In the genomic region with DNA sequence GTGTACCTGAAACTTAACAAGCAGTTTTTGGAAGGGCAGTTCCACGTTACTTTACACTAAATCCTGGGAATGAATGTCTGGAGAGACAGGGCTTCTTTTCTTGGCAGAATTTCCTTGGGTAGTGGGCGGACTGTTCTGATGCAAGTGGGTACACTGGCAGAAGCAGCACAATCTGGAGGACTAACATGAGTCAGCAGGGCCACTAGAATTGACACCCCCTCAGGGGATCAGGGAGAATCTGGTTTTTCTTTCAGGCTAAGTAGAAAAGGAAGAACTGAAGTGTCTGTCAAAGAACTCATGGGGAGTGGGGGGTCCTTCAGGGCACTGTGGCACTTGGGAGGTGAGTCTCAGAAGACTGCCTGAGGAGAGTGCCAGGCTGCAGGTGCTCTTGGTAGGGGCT, we compare ENCODE assay signal across 11 cellular contexts. TPM values are rescaled to one million over a fixed set of nuclear protein-coding genes. Genes with fewer than 3 reads are reported as not detected.
DNase-seq lines count a peak whose midpoint lies in the region; ATAC-seq and TF ChIP-seq lines count a peak whose summit lies in the region.
"Had no signal": no experiment of that assay in that cellular context is flagged by ENCODE, and none has a peak within 500 bp of the region (broad histone marks: within the 10 kb centered on the region; RNA-seq: fewer than 3 reads in every experiment).

No MANE protein-coding gene starts in this region.

- no peak for TF ChIP-seq POLR2A in vagina (IDR thresholded peaks at IDR 0.05)
- no peak for TF ChIP-seq POLR2A in transverse colon (IDR thresholded peaks at IDR 0.05)

- H3K4me1 Mint-ChIP-seq in endodermal cell, result peaks cover 26% of the 10 kb centered on the region

- no peak for ATAC-seq in SK-N-SH treated with all-trans-retinoic acid at 6 μM for 48 hours
- no peak for ATAC-seq in GM21619 (IDR thresholded peaks at IDR 0.05; ENCODE audit: unreplicated experiment)

- peaks cover 63% of the 10 kb centered on the region for H4K20me1 ChIP-seq in SK-N-SH (ENCODE audit: insufficient read depth)
- peaks cover 43% of the 10 kb centered on the region for H4K20me1 ChIP-seq in osteoblast (ENCODE audit: insufficient read depth, low read length)

- no peak overlapping the region for H3K4me3 Mint-ChIP-seq in endodermal cell

- intact Hi-C loops in vagina (cut with DNase I), result no loop called here
- intact Hi-C loops in transverse colon (cut with DNase I; ENCODE audit: low total_unique reads), result no loop called here

- peak overlapping the region; percentile 45 for H3K27ac Mint-ChIP-seq in endodermal cell

- no peaks in the 10 kb centered on the region for H3K27me3 Mint-ChIP-seq in endodermal cell (ENCODE audit: insufficient read depth)

- no peak for TF ChIP-seq CTCF in SK-N-SH (IDR thresholded peaks at IDR 0.05)
- TF ChIP-seq CTCF in endodermal cell (conservative IDR thresholded peaks at IDR 0.05), result no peak
- TF ChIP-seq CTCF in osteoblast (IDR thresholded peaks at IDR 0.05; ENCODE audit: extremely low read depth, low read depth, low read length), result no peak
- TF ChIP-seq CTCF in vagina (IDR thresholded peaks at IDR 0.05), result no peak
- no peak for TF ChIP-seq CTCF in transverse colon (IDR thresholded peaks at IDR 0.05)

- CTCF ChIA-PET in SK-N-SH (lab: Yijun Ruan, JAX), result no interaction called here

- peaks cover 33% of the 10 kb centered on the region for H3F3A ChIP-seq in SK-N-SH (replicated peaks; ENCODE audit: insufficient read depth)

- H3K27me3 ChIP-seq in SK-N-SH (ENCODE audit: insufficient read depth) (no peaks in the 10 kb centered on the region), endodermal cell (ENCODE audit: control insufficient read depth, insufficient read depth, low read length, poor library complexity, severe bottlenecking) (no peaks in the 10 kb centered on the region), osteoblast (ENCODE audit: insufficient read depth, low read length) (no peaks in the 10 kb centered on the region), vagina (no peaks in the 10 kb centered on the region), transverse colon (no peaks in the 10 kb centered on the region)
- H3K27me3 ChIP-seq: ascending aorta, uterus had no signal

- H3K4me1 ChIP-seq in SK-N-SH (ENCODE audit: control insufficient read depth in 1 of 2, insufficient read depth in 2 of 2, low read depth in 1 of 2, low read length in 1 of 2) (peaks cover 9 to 16% of the 10 kb centered on the region in 2 experiments; a peak in 2 of 4 replicates), endodermal cell (ENCODE audit: control insufficient read depth, insufficient read depth, low read length) (peaks cover 4% of the 10 kb centered on the region), osteoblast (ENCODE audit: insufficient read depth, low read length) (peaks cover 39% of the 10 kb centered on the region), vagina (peaks cover 23% of the 10 kb centered on the region), transverse colon (peaks cover 0 to 13% (median 6%) of the 10 kb centered on the region in 4 donors)
- H3K4me1 ChIP-seq: uterus had no signal

- peaks cover 43% of the 10 kb centered on the region for H3K36me3 Mint-ChIP-seq in endodermal cell (ENCODE audit: low read depth)

- H3K9me3 Mint-ChIP-seq in endodermal cell, result no peaks in the 10 kb centered on the region

- POLR2A ChIA-PET in SK-N-SH (lab: Yijun Ruan, JAX), result no interaction called here

- no peak overlapping the region for H2AFZ ChIP-seq in SK-N-SH (ENCODE audit: low read depth)
- no peak overlapping the region for H2AFZ ChIP-seq in osteoblast (ENCODE audit: low read length)

- TF ChIP-seq EP300 in SK-N-SH (IDR thresholded peaks at IDR 0.05; ENCODE audit: borderline replicate concordance in 1 of 2, low read depth in 1 of 2, low read length in 1 of 2) (no peak), transverse colon (IDR thresholded peaks at IDR 0.05; ENCODE audit: low read depth) (no peak)

- DNase-seq in SK-N-SH, result no peak
- peak; percentile 83 for DNase-seq in RPMI7951 (ENCODE audit: low read depth)
- no peak for DNase-seq in endodermal cell
- peak; percentile 57 for DNase-seq in osteoblast (ENCODE audit: insufficient read length, low spot score, missing footprints)
- no peak for DNase-seq in vagina (ENCODE audit: extremely low spot score in 2 of 2)
- no peak for DNase-seq in transverse colon
- DNase-seq: hippocampal formation, uterus had no signal

- H3K4me2 ChIP-seq in SK-N-SH (no peak overlapping the region), osteoblast (ENCODE audit: insufficient read depth, low read length) (peak overlapping the region; percentile 30)

- no peak overlapping the region for H3K4me3 ChIP-seq in SK-N-SH (ENCODE audit: low read depth in 2 of 2, low read length in 1 of 2)
- H3K4me3 ChIP-seq in endodermal cell (ENCODE audit: low read length), result no peak overlapping the region
- no peak overlapping the region for H3K4me3 ChIP-seq in osteoblast (ENCODE audit: insufficient read depth, low read length)
- H3K4me3 ChIP-seq in vagina, result no peak overlapping the region
- H3K4me3 ChIP-seq in transverse colon, result no peak overlapping the region
- H3K4me3 ChIP-seq: ascending aorta, uterus had no signal

- H3K36me3 ChIP-seq in SK-N-SH (replicated peaks in 1 of 2; ENCODE audit: control insufficient read depth in 1 of 2, insufficient read depth in 2 of 2, low read length in 1 of 2) (peaks cover 42 to 44% of the 10 kb centered on the region in 2 experiments), endodermal cell (ENCODE audit: control insufficient read depth, insufficient read depth, low read length) (peaks cover 62% of the 10 kb centered on the region), osteoblast (ENCODE audit: insufficient read depth, low read length) (peaks cover 45% of the 10 kb centered on the region), vagina (peaks cover 0 to 50% of the 10 kb centered on the region in 2 donors), transverse colon (peaks cover 0 to 34% (median 3%) of the 10 kb centered on the region in 4 donors)
- H3K36me3 ChIP-seq: uterus had no signal

- 88% methylated on average over 1 of the region's 2 CpGs for WGBS in SK-N-SH (ENCODE audit: low lambda C conversion rate)
- WGBS in endodermal cell (ENCODE audit: insufficient coverage in 1 of 2, insufficient read length in 1 of 2), 2 experiments, result 100% methylated on average over 1 to 2 of the region's 2 CpGs
- 82% methylated on average over 2 of the region's 2 CpGs; no CpG with 5 or more reads in 1 of the 2 donors for WGBS in transverse colon (ENCODE audit: low coverage in 1 of 2), 2 donors

- in situ Hi-C loops in transverse colon (cut with MboI; ENCODE audit: low pct_ligation_motif_present in 1 of 4, low pct_unique_long_range_greater_than_20kb in 1 of 4, low sequenced_read_pairs in 3 of 4), result loop anchor here in 1 of 4 donors (25.0 kb wide), 1 partner anchor 163 kb away; no protein-coding TSS in a partner anchor

- H3K27ac ChIP-seq in SK-N-SH (ENCODE audit: low read depth in 2 of 2, low read length in 1 of 2) (peak overlapping the region; percentile 5 to 6; a peak in 2 of 4 replicates), endodermal cell (ENCODE audit: low read depth, low read length) (no peak overlapping the region), osteoblast (ENCODE audit: low read depth, low read length) (peak overlapping the region; percentile 50), vagina (no peak overlapping the region), transverse colon (no peak overlapping the region)
- H3K27ac ChIP-seq: ascending aorta, uterus had no signal

- TF ChIP-seq RAD21 in SK-N-SH (IDR thresholded peaks at IDR 0.05; ENCODE audit: low read length), result no peak

- H3K9me2 ChIP-seq in SK-N-SH, result no peaks in the 10 kb centered on the region

- no peaks in the 10 kb centered on the region for H3K9me3 ChIP-seq in SK-N-SH
- no peaks in the 10 kb centered on the region for H3K9me3 ChIP-seq in endodermal cell (ENCODE audit: control insufficient read depth, low read length)
- no peaks in the 10 kb centered on the region for H3K9me3 ChIP-seq in osteoblast (ENCODE audit: low read depth, low read length)
- no peaks in the 10 kb centered on the region for H3K9me3 ChIP-seq in vagina
- H3K9me3 ChIP-seq in transverse colon, result no peaks in the 10 kb centered on the region
- H3K9me3 ChIP-seq: ascending aorta, uterus had no signal

- H3K9ac ChIP-seq in SK-N-SH (no peak overlapping the region), endodermal cell (ENCODE audit: extremely low read depth, low read length, poor library complexity, severe bottlenecking) (no peak overlapping the region)

- H3K79me2 ChIP-seq in SK-N-SH (ENCODE audit: insufficient read depth) (peaks cover 66% of the 10 kb centered on the region), osteoblast (ENCODE audit: insufficient read depth, low read length) (peaks cover 74% of the 10 kb centered on the region)

TF ChIP-seq in SK-N-SH, 30 proteins besides CTCF, POLR2A, EP300 and RAD21 (continues in another document):
- TF ChIP-seq ELF1 (IDR thresholded peaks at IDR 0.05) (no peak), NFIC (IDR thresholded peaks at IDR 0.05; ENCODE audit: borderline replicate concordance) (no peak), GABPA (IDR thresholded peaks at IDR 0.05; ENCODE audit: low read depth) (no peak), FOXJ3 (CRISPR knock-in tag; IDR thresholded peaks at IDR 0.05) (no peak), MEF2A (IDR thresholded peaks at IDR 0.05; ENCODE audit: borderline replicate concordance, low read depth) (no peak), FOSL2 (IDR thresholded peaks at IDR 0.05; ENCODE audit: borderline replicate concordance, low read depth) (no peak; the same call in 1 of the 2 replicates)

TF ChIP-seq in SK-N-SH treated with all-trans-retinoic acid at 6 μM for 48 hours, 23 proteins besides CTCF, POLR2A, EP300 and RAD21 (continues in another document):
- TF ChIP-seq CSDC2 (CRISPR knock-in tag; IDR thresholded peaks at IDR 0.05) (no peak), ZNF565 (CRISPR knock-in tag; conservative IDR thresholded peaks at IDR 0.05; ENCODE audit: low read depth) (no peak), ZFP30 (CRISPR knock-in tag; IDR thresholded peaks at IDR 0.05) (no peak)

RNA-seq across cellular contexts. Expression of a gene that starts 34.6 kb away (rescaled TPM):
- 17.7 and 23.3 TPM in 2 replicates for polyA plus RNA-seq in SK-N-SH (2012; rRNA removed)
- 19.6 and 22.5 TPM in 2 replicates for polyA plus RNA-seq in SK-N-SH (2012; cell fraction: cytosol; rRNA removed)
- polyA plus RNA-seq in SK-N-SH (2012; cell fraction: nucleus; rRNA removed), result 43.1 and 53.0 TPM in 2 replicates
- 60.7 and 79.3 TPM in 2 replicates for total RNA-seq in RPMI7951 (2014; rRNA removed; shearing (Covaris generic))
- 10 to 100 TPM; 57.6 to 66.5 TPM for total RNA-seq in endodermal cell
- 37.8 TPM for polyA plus RNA-seq in endodermal cell (2013, experiment 1 of 2)
- 35.1 TPM for polyA plus RNA-seq in endodermal cell (2013, experiment 2 of 2)
- total RNA-seq in osteoblast, result 57.2 and 60.4 TPM in 2 replicates
- 53.5 TPM for total RNA-seq in vagina
- total RNA-seq in transverse colon, result 10 to 100 TPM; 22.9 to 48.7 (median 38.2) TPM

Comparison
In these comparisons a context has a peak if more than half of its experiments do, and no peak if none do; other contexts are left out.
1. DNase-seq: peak in RPMI7951 (single experiment) and osteoblast (single experiment); none in SK-N-SH (single experiment), endodermal cell (single experiment), vagina (0 of 2) and transverse colon (single experiment).
2. H3K27ac ChIP-seq: peak in SK-N-SH (2 of 2) and osteoblast (single experiment); none in endodermal cell (single experiment), vagina (single experiment) and transverse colon (0 of 4).